In the genomic region with DNA sequence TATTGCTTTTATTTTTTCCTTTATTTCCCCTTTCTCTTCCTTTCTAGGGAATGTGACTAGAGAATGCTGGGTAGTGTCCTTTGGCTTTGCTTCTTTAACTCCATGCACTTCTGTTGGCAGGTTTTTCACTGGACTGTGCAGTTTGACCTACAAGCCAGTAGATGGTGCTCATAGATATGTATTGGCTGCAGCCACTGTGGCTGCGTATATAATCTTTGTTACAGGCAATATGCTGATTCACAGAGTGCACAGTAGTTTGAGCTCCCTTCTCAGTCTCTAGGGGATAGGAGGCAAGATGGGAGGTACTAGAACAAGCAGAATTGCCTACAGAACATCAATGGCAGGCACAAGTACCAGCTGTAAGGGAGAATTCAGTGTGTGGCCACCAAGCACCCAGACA, we compare ENCODE assay signal across 10 cellular contexts.
A peak's percentile ranks its signal among the peaks of the same experiment; 100 is the strongest.
DNase-seq lines count a peak whose midpoint lies in the region; ATAC-seq lines count a peak whose summit lies in the region.
"Had no signal": no experiment of that assay in that cellular context is flagged by ENCODE, and none has a peak within 500 bp of the region (broad histone marks: within the 10 kb centered on the region; RNA-seq: fewer than 3 reads in every experiment).

No MANE protein-coding gene starts in this region.

- H3K36me3 Mint-ChIP-seq in natural killer cell treated with Interleukin-12 subunit alpha and Interleukin-12 subunit beta and Interleukin-15 and Interleukin-18, amount 100 ng/mL, for 72 hours: peaks cover 12% of the 10 kb centered on the region

- H3K27me3 Mint-ChIP-seq in natural killer cell treated with Interleukin-12 subunit alpha and Interleukin-12 subunit beta and Interleukin-15 and Interleukin-18, amount 100 ng/mL, for 72 hours: no peaks in the 10 kb centered on the region

- peak; percentile 95 for ATAC-seq in HG02870 (IDR thresholded peaks at IDR 0.05; ENCODE audit: unreplicated experiment)
- no peak for ATAC-seq in natural killer cell treated with Interleukin-12 subunit alpha and Interleukin-12 subunit beta and Interleukin-15 and Interleukin-18, amount 100 ng/mL, for 72 hours
- no peak for ATAC-seq in HG03095 (IDR thresholded peaks at IDR 0.05; ENCODE audit: unreplicated experiment)
- ATAC-seq in HG03439 (IDR thresholded peaks at IDR 0.05; ENCODE audit: unreplicated experiment): no peak
- no peak for ATAC-seq in HG02970 (IDR thresholded peaks at IDR 0.05; ENCODE audit: low FRiP score, unreplicated experiment)

- no peak overlapping the region for H3K27ac Mint-ChIP-seq in natural killer cell treated with Interleukin-12 subunit alpha and Interleukin-12 subunit beta and Interleukin-15 and Interleukin-18, amount 100 ng/mL, for 72 hours
- H3K27ac Mint-ChIP-seq: T-helper 1 cell treated with Interleukin-12 subunit alpha and Interleukin-12 subunit beta and Interleukin-4 antibody, amounts not matched to agents 30 μg/mL and 1 μg/mL, for 36 hours had no signal

- H3K4me1 Mint-ChIP-seq in natural killer cell treated with Interleukin-12 subunit alpha and Interleukin-12 subunit beta and Interleukin-15 and Interleukin-18, amount 100 ng/mL, for 72 hours (ENCODE audit: low read depth in 2 of 2): no peaks in the 10 kb centered on the region

- H3K4me3 Mint-ChIP-seq in natural killer cell treated with Interleukin-12 subunit alpha and Interleukin-12 subunit beta and Interleukin-15 and Interleukin-18, amount 100 ng/mL, for 72 hours: no peak overlapping the region
- H3K4me3 Mint-ChIP-seq: T-helper 1 cell treated with Interleukin-12 subunit alpha and Interleukin-12 subunit beta and Interleukin-4 antibody, amounts not matched to agents 30 μg/mL and 1 μg/mL, for 36 hours had no signal

- DNase-seq in GM04504 (ENCODE audit: low read depth) (peak; percentile 13), NCI-H82 (lab: John Stamatoyannopoulos, UW) (peak; percentile 53), fibroblast of peridontal ligament (ENCODE audit: extremely low read depth) (peak; percentile 79)
- DNase-seq in natural killer cell treated with Interleukin-12 subunit alpha and Interleukin-12 subunit beta and Interleukin-15 and Interleukin-18, amount 100 ng/mL, for 72 hours (ENCODE audit: low spot score): no peak
- DNase-seq: right lobe of liver had no signal

- H3K9me3 Mint-ChIP-seq in natural killer cell treated with Interleukin-12 subunit alpha and Interleukin-12 subunit beta and Interleukin-15 and Interleukin-18, amount 100 ng/mL, for 72 hours: peaks cover 19% of the 10 kb centered on the region
